7 cellular contexts compared by ENCODE assay signal in genomic region chr1:24830680-24831272, GRCh38.
DNase-seq lines count a peak whose midpoint lies in the region; ATAC-seq and TF ChIP-seq lines count a peak whose summit lies in the region.

No MANE protein-coding gene starts in this region.

- TF ChIP-seq CTCF in GM12864 (IDR thresholded peaks at IDR 0.05; ENCODE audit: low read depth, low read length, missing control alignments) (peak; percentile 79), osteocyte (IDR thresholded peaks at IDR 0.05) (peak; percentile 76)

- no peak overlapping the region for H3K27ac Mint-ChIP-seq in osteocyte (ENCODE audit: unreplicated experiment)

- H3K4me1 Mint-ChIP-seq in osteocyte (ENCODE audit: unreplicated experiment), result peaks cover 51% of the 10 kb centered on the region

- H3K9me3 Mint-ChIP-seq in osteocyte (ENCODE audit: unreplicated experiment), result no peaks in the 10 kb centered on the region

- H3K36me3 Mint-ChIP-seq in osteocyte (ENCODE audit: unreplicated experiment), result peaks cover 4% of the 10 kb centered on the region

- no peaks in the 10 kb centered on the region for H3K27me3 Mint-ChIP-seq in osteocyte (ENCODE audit: unreplicated experiment)

- no peak overlapping the region for H3K4me3 ChIP-seq in GM12864 (ENCODE audit: low read depth, low read length)

- H3K4me3 Mint-ChIP-seq in osteocyte (ENCODE audit: unreplicated experiment), result no peak overlapping the region

- no peak for ATAC-seq in HG02623 (IDR thresholded peaks at IDR 0.05; ENCODE audit: unreplicated experiment)

- DNase-seq in GM12864 (ENCODE audit: low read depth), result no peak
- DNase-seq in NCI-H1092 treated with DMSO at 0.1 percent for 48 hours (lab: John Stamatoyannopoulos, UW), result peak; percentile 87
- peak; percentile 51 for DNase-seq in SKM-1 treated with dmso at 0.1 percent for 144 hours (lab: John Stamatoyannopoulos, UW; ENCODE audit: unreplicated experiment)
- peak; percentile 66 for DNase-seq in fibroblast of the conjunctiva (ENCODE audit: low read depth)
- DNase-seq in osteocyte (ENCODE audit: extremely low spot score, unreplicated experiment), result no peak
- DNase-seq in mesenteric fat pad (ENCODE audit: low spot score), result no peak

Comparison
In these comparisons a context has a peak if more than half of its experiments do, and no peak if none do; other contexts are left out.
1. DNase-seq: peak in NCI-H1092 treated with DMSO at 0.1 percent for 48 hours (single experiment), SKM-1 treated with dmso at 0.1 percent for 144 hours (single experiment) and fibroblast of the conjunctiva (single experiment); none in GM12864 (single experiment), osteocyte (single experiment) and mesenteric fat pad (single experiment).